18 cellular contexts compared by ENCODE assay signal in the genomic region with DNA sequence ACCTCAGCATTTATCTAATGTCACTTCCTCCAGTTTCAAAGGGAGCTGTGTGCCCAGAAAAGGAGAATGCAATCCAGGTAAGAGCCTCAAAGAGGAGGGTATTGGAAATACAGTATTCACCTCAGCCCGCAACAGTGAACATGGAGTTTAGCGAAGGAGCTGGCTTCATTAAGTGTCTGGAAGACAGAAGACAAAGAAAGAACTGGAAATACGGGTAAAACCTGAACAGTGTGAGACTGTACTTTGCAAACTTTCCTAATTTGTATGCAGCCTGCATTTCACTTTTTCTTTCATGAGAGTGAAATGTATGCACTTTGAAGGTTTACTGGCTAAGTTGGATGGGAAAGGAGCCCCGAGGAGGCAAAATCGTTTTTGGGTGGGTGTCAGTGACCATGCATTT.
DNase-seq lines count a peak whose midpoint lies in the region; ATAC-seq and TF ChIP-seq lines count a peak whose summit lies in the region.
"Had no signal": no experiment of that assay in that cellular context is flagged by ENCODE, and none has a peak within 500 bp of the region (broad histone marks: within the 10 kb centered on the region; RNA-seq: fewer than 3 reads in every experiment).

No MANE protein-coding gene starts in this region.

- no peaks in the 10 kb centered on the region for H3K4me1 ChIP-seq in esophagus muscularis mucosa
- peaks cover 27% of the 10 kb centered on the region for H3K4me1 ChIP-seq in suprapubic skin

- H3K27me3 ChIP-seq in esophagus muscularis mucosa (peaks cover 0 to 18% (median 1%) of the 10 kb centered on the region in 4 donors), suprapubic skin (no peaks in the 10 kb centered on the region)
- H3K27me3 ChIP-seq: MG63 had no signal

- no peak overlapping the region for H3K27ac Mint-ChIP-seq in WTC11
- H3K27ac Mint-ChIP-seq in nephron, result peak overlapping the region; percentile 53 to 81 (median 73)

- no peak for TF ChIP-seq POLR2A in esophagus muscularis mucosa (IDR thresholded peaks at IDR 0.05; ENCODE audit: low read depth)
- TF ChIP-seq POLR2A in suprapubic skin (IDR thresholded peaks at IDR 0.05), result no peak

- H3K36me3 ChIP-seq in esophagus muscularis mucosa (no peaks in the 10 kb centered on the region), suprapubic skin (no peaks in the 10 kb centered on the region)
- H3K36me3 ChIP-seq: MG63 had no signal

- no peak for ATAC-seq in WTC11
- ATAC-seq: Panc1 had no signal

- H3K4me3 ChIP-seq in esophagus muscularis mucosa (no peak overlapping the region), suprapubic skin (no peak overlapping the region)
- H3K4me3 ChIP-seq: MG63 had no signal

- H3K9me3 Mint-ChIP-seq in WTC11 (peaks cover 9% of the 10 kb centered on the region), nephron (no peaks in the 10 kb centered on the region)

- peaks cover 4% of the 10 kb centered on the region for H3K36me3 Mint-ChIP-seq in WTC11
- peaks cover 4% of the 10 kb centered on the region for H3K36me3 Mint-ChIP-seq in nephron (ENCODE audit: low read depth)

- H3K4me3 Mint-ChIP-seq in WTC11, result 0 out of 2 replicates have a peak overlapping the region, but pooled peaks have one; percentile 16
- H3K4me3 Mint-ChIP-seq in nephron, result no peak overlapping the region

- H3K9me3 ChIP-seq in esophagus muscularis mucosa (no peaks in the 10 kb centered on the region), suprapubic skin (no peaks in the 10 kb centered on the region)
- H3K9me3 ChIP-seq: MG63 had no signal

- POLR2A ChIA-PET in WTC11 (lab: Charles Lee), result interaction anchor here (1.0 kb wide), 1 partner anchor 470 kb away, joined by 3 read pairs; no protein-coding TSS in a partner anchor

- no peak for DNase-seq in WTC11 (ENCODE audit: low spot score)
- DNase-seq in esophagus muscularis mucosa (ENCODE audit: extremely low spot score), result peak; percentile 45
- no peak for DNase-seq in suprapubic skin (ENCODE audit: low spot score in 2 of 2)
- DNase-seq in central memory CD4-positive, alpha-beta T cell, result no peak
- DNase-seq in NCI-H2227 (lab: John Stamatoyannopoulos, UW; ENCODE audit: unreplicated experiment), result no peak
- DNase-seq in KG1 (lab: John Stamatoyannopoulos, UW), result no peak
- DNase-seq: ACHN, AML-193, COR-L47, DMS153, GOT3, MG63, NCI-H1092, NCI-H146, NCI-H2081 treated with DMSO at 0.1 percent for 48 hours, NCI-H524 had no signal

- TF ChIP-seq EP300 in esophagus muscularis mucosa (IDR thresholded peaks at IDR 0.05) (no peak), suprapubic skin (IDR thresholded peaks at IDR 0.05) (no peak)

- CTCF ChIA-PET in WTC11 (lab: Charles Lee), result no interaction called here

- H3K4me1 Mint-ChIP-seq in WTC11 (peaks cover 52% of the 10 kb centered on the region), nephron (peaks cover 11% of the 10 kb centered on the region)

- H3K27me3 Mint-ChIP-seq in WTC11 (ENCODE audit: low read depth) (peaks cover 3% of the 10 kb centered on the region; the same call in 1 of the 2 replicates), nephron (ENCODE audit: low read depth) (peaks cover 18% of the 10 kb centered on the region)

- TF ChIP-seq CTCF in WTC11 (IDR thresholded peaks at IDR 0.05) (no peak), esophagus muscularis mucosa (IDR thresholded peaks at IDR 0.05) (no peak), nephron (IDR thresholded peaks at IDR 0.05; ENCODE audit: unreplicated experiment in 3 of 3) (no peak), suprapubic skin (IDR thresholded peaks at IDR 0.05) (no peak)

- WGBS in esophagus muscularis mucosa, result 78% methylated on average over 5 of the region's 5 CpGs
- 44% methylated on average over 5 of the region's 5 CpGs for WGBS in suprapubic skin

- intact Hi-C loops in esophagus muscularis mucosa (cut with DNase I), result no loop called here

- H3K27ac ChIP-seq in esophagus muscularis mucosa (replicated peaks in 1 of 4), result no peak overlapping the region
- H3K27ac ChIP-seq in suprapubic skin, result peak overlapping the region; percentile 28

TF ChIP-seq in WTC11, 78 proteins besides CTCF, POLR2A, EP300 and RAD21:
- TF ChIP-seq, protein P1, sequence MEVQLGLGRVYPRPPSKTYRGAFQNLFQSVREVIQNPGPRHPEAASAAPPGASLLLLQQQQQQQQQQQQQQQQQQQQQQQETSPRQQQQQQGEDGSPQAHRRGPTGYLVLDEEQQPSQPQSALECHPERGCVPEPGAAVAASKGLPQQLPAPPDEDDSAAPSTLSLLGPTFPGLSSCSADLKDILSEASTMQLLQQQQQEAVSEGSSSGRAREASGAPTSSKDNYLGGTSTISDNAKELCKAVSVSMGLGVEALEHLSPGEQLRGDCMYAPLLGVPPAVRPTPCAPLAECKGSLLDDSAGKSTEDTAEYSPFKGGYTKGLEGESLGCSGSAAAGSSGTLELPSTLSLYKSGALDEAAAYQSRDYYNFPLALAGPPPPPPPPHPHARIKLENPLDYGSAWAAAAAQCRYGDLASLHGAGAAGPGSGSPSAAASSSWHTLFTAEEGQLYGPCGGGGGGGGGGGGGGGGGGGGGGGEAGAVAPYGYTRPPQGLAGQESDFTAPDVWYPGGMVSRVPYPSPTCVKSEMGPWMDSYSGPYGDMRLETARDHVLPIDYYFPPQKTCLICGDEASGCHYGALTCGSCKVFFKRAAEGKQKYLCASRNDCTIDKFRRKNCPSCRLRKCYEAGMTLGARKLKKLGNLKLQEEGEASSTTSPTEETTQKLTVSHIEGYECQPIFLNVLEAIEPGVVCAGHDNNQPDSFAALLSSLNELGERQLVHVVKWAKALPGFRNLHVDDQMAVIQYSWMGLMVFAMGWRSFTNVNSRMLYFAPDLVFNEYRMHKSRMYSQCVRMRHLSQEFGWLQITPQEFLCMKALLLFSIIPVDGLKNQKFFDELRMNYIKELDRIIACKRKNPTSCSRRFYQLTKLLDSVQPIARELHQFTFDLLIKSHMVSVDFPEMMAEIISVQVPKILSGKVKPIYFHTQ (CRISPR knock-in tag; IDR thresholded peaks at IDR 0.05), result no peak
- no peak for TF ChIP-seq CREB1 (CRISPR knock-in tag; IDR thresholded peaks at IDR 0.05)
- no peak for TF ChIP-seq ZNF317 (CRISPR knock-in tag; IDR thresholded peaks at IDR 0.05; ENCODE audit: borderline replicate concordance, low read depth)
- no peak for TF ChIP-seq SOX15 (CRISPR knock-in tag; IDR thresholded peaks at IDR 0.05)
- TF ChIP-seq GTF2I (CRISPR knock-in tag; conservative IDR thresholded peaks at IDR 0.05), result no peak
- TF ChIP-seq, protein P2, sequence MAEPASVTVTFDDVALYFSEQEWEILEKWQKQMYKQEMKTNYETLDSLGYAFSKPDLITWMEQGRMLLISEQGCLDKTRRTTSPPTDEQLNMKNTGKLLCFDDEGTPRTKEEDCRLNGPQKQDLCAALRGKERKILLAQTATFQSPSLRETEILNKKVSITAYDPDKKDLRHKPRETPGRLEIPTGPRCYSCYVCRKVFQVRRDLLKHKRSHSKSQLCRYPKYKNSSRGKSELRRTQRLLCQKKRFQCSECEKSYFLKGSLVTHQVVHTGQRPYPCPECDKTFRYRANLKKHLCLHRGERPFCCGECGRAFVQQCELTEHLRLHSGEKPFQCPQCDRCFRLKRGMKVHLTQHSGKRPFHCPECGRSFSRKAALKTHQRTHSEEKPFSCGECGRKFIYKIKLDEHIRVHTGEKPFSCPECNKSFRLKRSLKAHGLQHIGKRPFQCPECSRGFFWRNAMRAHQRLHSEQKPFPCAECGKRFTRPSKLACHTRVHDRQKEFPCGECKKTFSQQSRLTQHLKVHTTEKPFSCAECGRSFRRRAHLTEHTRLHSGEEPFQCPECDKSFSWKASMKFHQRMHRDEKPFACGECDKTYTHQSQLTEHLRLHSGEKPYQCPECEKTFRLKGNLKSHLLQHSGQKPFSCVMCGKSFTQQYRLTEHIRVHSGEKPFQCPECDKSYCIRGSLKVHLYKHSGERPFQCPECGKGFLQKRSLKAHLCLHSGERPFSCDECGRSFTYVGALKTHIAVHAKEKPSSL (CRISPR knock-in tag; conservative IDR thresholded peaks at IDR 0.05), result no peak
- no peak for TF ChIP-seq EMX1 (CRISPR knock-in tag; IDR thresholded peaks at IDR 0.05)
- no peak for TF ChIP-seq ZNF121 (CRISPR knock-in tag; IDR thresholded peaks at IDR 0.05)
- TF ChIP-seq, protein P3, sequence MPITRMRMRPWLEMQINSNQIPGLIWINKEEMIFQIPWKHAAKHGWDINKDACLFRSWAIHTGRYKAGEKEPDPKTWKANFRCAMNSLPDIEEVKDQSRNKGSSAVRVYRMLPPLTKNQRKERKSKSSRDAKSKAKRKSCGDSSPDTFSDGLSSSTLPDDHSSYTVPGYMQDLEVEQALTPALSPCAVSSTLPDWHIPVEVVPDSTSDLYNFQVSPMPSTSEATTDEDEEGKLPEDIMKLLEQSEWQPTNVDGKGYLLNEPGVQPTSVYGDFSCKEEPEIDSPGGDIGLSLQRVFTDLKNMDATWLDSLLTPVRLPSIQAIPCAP (CRISPR knock-in tag; IDR thresholded peaks at IDR 0.05), result no peak
- no peak for TF ChIP-seq JUN (CRISPR knock-in tag; IDR thresholded peaks at IDR 0.05)
- TF ChIP-seq CBFB (CRISPR knock-in tag; IDR thresholded peaks at IDR 0.05; ENCODE audit: low read depth), result no peak
- no peak for TF ChIP-seq NFE2L1 (CRISPR knock-in tag; IDR thresholded peaks at IDR 0.05)
- no peak for TF ChIP-seq NR3C1 (CRISPR knock-in tag; conservative IDR thresholded peaks at IDR 0.05; ENCODE audit: low read depth)
- no peak for TF ChIP-seq PRRX2 (CRISPR knock-in tag; IDR thresholded peaks at IDR 0.05)
- TF ChIP-seq, protein P4, sequence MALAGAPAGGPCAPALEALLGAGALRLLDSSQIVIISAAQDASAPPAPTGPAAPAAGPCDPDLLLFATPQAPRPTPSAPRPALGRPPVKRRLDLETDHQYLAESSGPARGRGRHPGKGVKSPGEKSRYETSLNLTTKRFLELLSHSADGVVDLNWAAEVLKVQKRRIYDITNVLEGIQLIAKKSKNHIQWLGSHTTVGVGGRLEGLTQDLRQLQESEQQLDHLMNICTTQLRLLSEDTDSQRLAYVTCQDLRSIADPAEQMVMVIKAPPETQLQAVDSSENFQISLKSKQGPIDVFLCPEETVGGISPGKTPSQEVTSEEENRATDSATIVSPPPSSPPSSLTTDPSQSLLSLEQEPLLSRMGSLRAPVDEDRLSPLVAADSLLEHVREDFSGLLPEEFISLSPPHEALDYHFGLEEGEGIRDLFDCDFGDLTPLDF (CRISPR knock-in tag; IDR thresholded peaks at IDR 0.05), result no peak
- TF ChIP-seq ZNF263 (CRISPR knock-in tag; IDR thresholded peaks at IDR 0.05; ENCODE audit: low read depth), result no peak
TF ChIP-seq in WTC11: peak in this region for 0.
